In genomic region chr13:21913010-21913409, GRCh38 we compare ENCODE assay signal across 18 cellular contexts.
DNase-seq lines count a peak whose midpoint lies in the region; ATAC-seq, FAIRE-seq and TF ChIP-seq lines count a peak whose summit lies in the region.
"Had no signal": no experiment of that assay in that cellular context is flagged by ENCODE, and none has a peak within 500 bp of the region (broad histone marks: within the 10 kb centered on the region; RNA-seq: fewer than 3 reads in every experiment).

No MANE protein-coding gene starts in this region.

- intact Hi-C loops in left colon (cut with DNase I, micrococcal nuclease), result no loop called here

- H3K4me1 Mint-ChIP-seq in endodermal cell, result no peaks in the 10 kb centered on the region
- H3K4me1 Mint-ChIP-seq: mesothelial cell of epicardium had no signal

- no peaks in the 10 kb centered on the region for H3K36me3 ChIP-seq in endodermal cell (ENCODE audit: control insufficient read depth, insufficient read depth, low read length)
- H3K36me3 ChIP-seq: breast epithelium had no signal

- H3K27ac ChIP-seq in endodermal cell (ENCODE audit: low read depth, low read length), result no peak overlapping the region
- H3K27ac ChIP-seq: breast epithelium, psoas muscle had no signal

- no peaks in the 10 kb centered on the region for H3K9me3 ChIP-seq in endodermal cell (ENCODE audit: control insufficient read depth, low read length)
- H3K9me3 ChIP-seq: breast epithelium, psoas muscle had no signal

- H3K9me3 Mint-ChIP-seq in endodermal cell, result no peaks in the 10 kb centered on the region
- H3K9me3 Mint-ChIP-seq: activated T-helper 2 cell treated with anti-CD3 and anti-CD28 coated beads, Interferon-gamma antibody, Interleukin-2, Interleukin-4, amounts not matched to agents 10 μg/mL and 5 μg/mL and 100 μg/mL, durations not matched to agents 14 hours and 24 hours and 36 hours; mesothelial cell of epicardium had no signal

- H3K4me3 ChIP-seq in AG10803 (ENCODE audit: low read length) (no peak overlapping the region), endodermal cell (ENCODE audit: low read length) (no peak overlapping the region)
- H3K4me3 ChIP-seq: breast epithelium, psoas muscle had no signal

- no peak overlapping the region for H3K9ac ChIP-seq in endodermal cell (ENCODE audit: extremely low read depth, low read length, poor library complexity, severe bottlenecking)

- no peak for FAIRE-seq in GM12891 (lab: Jason Lieb, UNC)
- FAIRE-seq: endothelial cell of umbilical vein had no signal

- no peaks in the 10 kb centered on the region for H3K27me3 ChIP-seq in endodermal cell (ENCODE audit: control insufficient read depth, insufficient read depth, low read length, poor library complexity, severe bottlenecking)

- H3K27me3 Mint-ChIP-seq in endodermal cell (ENCODE audit: insufficient read depth), result peaks cover 5% of the 10 kb centered on the region

- no peaks in the 10 kb centered on the region for H3K36me3 Mint-ChIP-seq in endodermal cell (ENCODE audit: low read depth)
- H3K36me3 Mint-ChIP-seq: mesothelial cell of epicardium had no signal

- TF ChIP-seq CTCF in AG10803 (conservative IDR thresholded peaks at IDR 0.05; ENCODE audit: low read length), result peak; percentile 17; the same call in 1 of the 2 replicates
- TF ChIP-seq CTCF in GM12873 (IDR thresholded peaks at IDR 0.05; ENCODE audit: insufficient read depth, low read depth, low read length, missing control alignments), result peak; percentile 32
- TF ChIP-seq CTCF in endodermal cell (conservative IDR thresholded peaks at IDR 0.05), result peak; percentile 82

- DNase-seq in AG10803 (ENCODE audit: low read depth), result no peak
- DNase-seq in NCI-H526 (lab: John Stamatoyannopoulos, UW), result peak; percentile 74 to 85
- DNase-seq in endodermal cell, result peak; percentile 85
- no peak for DNase-seq in NCI-H82 (lab: John Stamatoyannopoulos, UW)
- no peak for DNase-seq in left colon
- DNase-seq in GM12891 (ENCODE audit: insufficient read length, low spot score), result no peak
- DNase-seq: COR-L47; hippocampal formation; NCI-H187; psoas muscle; RPMI8226; stimulated activated CD4-positive, alpha-beta T cell treated with anti-CD3 and anti-CD28 coated beads, Interleukin-4, amount 100 ng/mL, for 24 hours had no signal

- no peak overlapping the region for H3K27ac Mint-ChIP-seq in endodermal cell
- H3K27ac Mint-ChIP-seq: activated T-helper 2 cell treated with anti-CD3 and anti-CD28 coated beads, Interferon-gamma antibody, Interleukin-2, Interleukin-4, amounts not matched to agents 10 μg/mL and 5 μg/mL and 100 μg/mL, durations not matched to agents 14 hours and 24 hours and 36 hours; mesothelial cell of epicardium had no signal

- WGBS in endodermal cell (ENCODE audit: insufficient coverage in 1 of 2, insufficient read length in 1 of 2), 2 experiments, result 83 to 90% methylated on average over 3 to 8 of the region's 8 CpGs

- H3K4me1 ChIP-seq in endodermal cell (ENCODE audit: control insufficient read depth, insufficient read depth, low read length), result no peaks in the 10 kb centered on the region
- H3K4me1 ChIP-seq: breast epithelium, psoas muscle had no signal

- TF ChIP-seq POLR2A in GM12891 (IDR thresholded peaks at IDR 0.05; ENCODE audit: low read depth, low read length), result no peak

- H3K4me3 Mint-ChIP-seq in endodermal cell, result no peak overlapping the region
- H3K4me3 Mint-ChIP-seq: mesothelial cell of epicardium had no signal

- ATAC-seq in left colon, result no peak
- no peak for ATAC-seq in GM21526 (IDR thresholded peaks at IDR 0.05; ENCODE audit: low FRiP score, unreplicated experiment)
- ATAC-seq: psoas muscle had no signal

TF ChIP-seq in GM12891, 5 proteins besides CTCF, POLR2A, EP300 and RAD21:
- TF ChIP-seq POLR2AphosphoS5 (IDR thresholded peaks at IDR 0.05; ENCODE audit: low read depth, low read length), result no peak
- no peak for TF ChIP-seq SPI1 (IDR thresholded peaks at IDR 0.05; ENCODE audit: low read depth, low read length)
- TF ChIP-seq POU2F2 (IDR thresholded peaks at IDR 0.05; ENCODE audit: low read depth, low read length), result no peak
- no peak for TF ChIP-seq PAX5 (IDR thresholded peaks at IDR 0.05; ENCODE audit: insufficient read depth, low read length, severe bottlenecking)
- TF ChIP-seq TAF1 (IDR thresholded peaks at IDR 0.05; ENCODE audit: low read depth, low read length), result no peak

Comparison
In these comparisons a context has a peak if more than half of its experiments do, and no peak if none do; other contexts are left out.
1. DNase-seq: peak in NCI-H526 (2 of 2) and endodermal cell (single experiment); none in AG10803 (single experiment), NCI-H82 (single experiment), left colon (0 of 2) and GM12891 (single experiment).
2. CTCF ChIP-seq: peak in every context shown above with its lines; median percentile 82 in endodermal cell; 32 in GM12873; 17 in AG10803.